ENCODE assay signal across 10 cellular contexts in the genomic region with DNA sequence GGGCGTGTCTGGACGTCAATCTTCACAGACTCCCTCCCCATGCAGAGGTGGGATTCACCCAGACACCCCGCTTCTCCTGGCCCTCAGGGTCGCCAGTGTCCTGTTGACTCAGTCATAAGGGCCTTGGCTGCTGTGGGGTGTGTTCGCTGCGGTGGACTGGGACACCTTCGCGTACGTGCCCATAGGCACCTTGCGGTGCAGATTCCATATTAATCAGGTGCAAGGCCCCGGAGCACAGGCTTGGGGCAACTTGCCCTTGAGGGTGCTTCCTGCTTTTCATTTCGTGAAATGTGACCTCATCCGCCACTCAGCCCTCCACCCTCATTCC. TPM values are rescaled to one million over a fixed set of nuclear protein-coding genes. Genes with fewer than 3 reads are reported as not detected.
DNase-seq lines count a peak whose midpoint lies in the region; ATAC-seq and TF ChIP-seq lines count a peak whose summit lies in the region.
"Had no signal": no experiment of that assay in that cellular context is flagged by ENCODE, and none has a peak within 500 bp of the region (broad histone marks: within the 10 kb centered on the region; RNA-seq: fewer than 3 reads in every experiment).

No MANE protein-coding gene starts in this region.

- H3K27me3 Mint-ChIP-seq in stimulated activated naive CD8-positive, alpha-beta T cell treated with anti-CD3 and anti-CD28 coated beads, Interleukin-15, Interleukin-2, amounts not matched to agents 100 ng/mL and 50 ng/mL, for 24 hours: peaks cover 54% of the 10 kb centered on the region
- peaks cover 49% of the 10 kb centered on the region for H3K27me3 Mint-ChIP-seq in endodermal cell (ENCODE audit: insufficient read depth)
- peaks cover 41 to 55% (median 49%) of the 10 kb centered on the region in 5 donors for H3K27me3 Mint-ChIP-seq in naive thymus-derived CD4-positive, alpha-beta T cell
- H3K27me3 Mint-ChIP-seq in activated CD4-positive, alpha-beta T cell treated with anti-CD3 and anti-CD28 coated beads, Interleukin-2, amount 10 ng/mL, durations not matched to agents 7 days and 5 days: peaks cover 44% of the 10 kb centered on the region

- no peaks in the 10 kb centered on the region for H3K36me3 ChIP-seq in endodermal cell (ENCODE audit: control insufficient read depth, insufficient read depth, low read length)
- no peaks in the 10 kb centered on the region for H3K36me3 ChIP-seq in naive thymus-derived CD4-positive, alpha-beta T cell (ENCODE audit: control insufficient read depth in 2 of 3, insufficient read depth in 3 of 3, low read length in 3 of 3)

- 62 to 77% methylated on average over 6 to 13 of the region's 13 CpGs for WGBS in endodermal cell (ENCODE audit: insufficient coverage in 1 of 2, insufficient read length in 1 of 2), 2 experiments

- no peak for DNase-seq in stimulated activated naive CD8-positive, alpha-beta T cell treated with anti-CD3 and anti-CD28 coated beads, Interleukin-15, Interleukin-2, amounts not matched to agents 100 U/mL and 50 U/mL, for 24 hours
- DNase-seq in endodermal cell: no peak
- DNase-seq in naive thymus-derived CD4-positive, alpha-beta T cell: no peak
- DNase-seq in superior temporal gyrus (ENCODE audit: extremely low spot score): no peak
- no peak for DNase-seq in CD1c-positive myeloid dendritic cell (ENCODE audit: extremely low spot score)
- DNase-seq in activated CD4-positive, alpha-beta T cell treated with anti-CD3 and anti-CD28 coated beads, Interleukin-2, amount 10 ng/mL, durations not matched to agents 7 days and 5 days: no peak
- DNase-seq: stimulated activated CD4-positive, alpha-beta T cell treated with anti-CD3 and anti-CD28 coated beads, Interleukin-4, amount 100 ng/mL, for 24 hours had no signal

- ATAC-seq in stimulated activated naive CD8-positive, alpha-beta T cell treated with anti-CD3 and anti-CD28 coated beads, Interleukin-15, Interleukin-2, amounts not matched to agents 100 U/mL and 50 U/mL, for 24 hours: no peak
- ATAC-seq in naive thymus-derived CD4-positive, alpha-beta T cell: no peak
- no peak for ATAC-seq in GM18858 (IDR thresholded peaks at IDR 0.05; ENCODE audit: unreplicated experiment)

- no peak overlapping the region for H3K9ac ChIP-seq in endodermal cell (ENCODE audit: extremely low read depth, low read length, poor library complexity, severe bottlenecking)

- H3K9me3 Mint-ChIP-seq in stimulated activated naive CD8-positive, alpha-beta T cell treated with anti-CD3 and anti-CD28 coated beads, Interleukin-15, Interleukin-2, amounts not matched to agents 100 ng/mL and 50 ng/mL, for 24 hours: no peaks in the 10 kb centered on the region
- no peaks in the 10 kb centered on the region for H3K9me3 Mint-ChIP-seq in endodermal cell
- no peaks in the 10 kb centered on the region for H3K9me3 Mint-ChIP-seq in naive thymus-derived CD4-positive, alpha-beta T cell
- no peaks in the 10 kb centered on the region for H3K9me3 Mint-ChIP-seq in activated CD4-positive, alpha-beta T cell treated with anti-CD3 and anti-CD28 coated beads, Interleukin-2, amount 10 ng/mL, durations not matched to agents 7 days and 5 days

- no peak for TF ChIP-seq CTCF in endodermal cell (conservative IDR thresholded peaks at IDR 0.05)

- no peak overlapping the region for H3K27ac ChIP-seq in endodermal cell (ENCODE audit: low read depth, low read length)
- no peak overlapping the region for H3K27ac ChIP-seq in naive thymus-derived CD4-positive, alpha-beta T cell (ENCODE audit: low read depth, low read length)

- peak overlapping the region; percentile 68 for H3K4me3 ChIP-seq in endodermal cell (ENCODE audit: low read length)
- no peak overlapping the region for H3K4me3 ChIP-seq in naive thymus-derived CD4-positive, alpha-beta T cell (ENCODE audit: low read length)

- H3K4me3 Mint-ChIP-seq in stimulated activated naive CD8-positive, alpha-beta T cell treated with anti-CD3 and anti-CD28 coated beads, Interleukin-15, Interleukin-2, amounts not matched to agents 100 ng/mL and 50 ng/mL, for 24 hours: peak overlapping the region; percentile 39
- peak overlapping the region; percentile 65 for H3K4me3 Mint-ChIP-seq in endodermal cell
- H3K4me3 Mint-ChIP-seq in naive thymus-derived CD4-positive, alpha-beta T cell: peak overlapping the region in 8 of 10 donors; percentile 8 to 83 (median 53)
- H3K4me3 Mint-ChIP-seq in activated CD4-positive, alpha-beta T cell treated with anti-CD3 and anti-CD28 coated beads, Interleukin-2, amount 10 ng/mL, durations not matched to agents 7 days and 5 days: no peak overlapping the region

- H3K27ac Mint-ChIP-seq in stimulated activated naive CD8-positive, alpha-beta T cell treated with anti-CD3 and anti-CD28 coated beads, Interleukin-15, Interleukin-2, amounts not matched to agents 100 ng/mL and 50 ng/mL, for 24 hours: no peak overlapping the region
- H3K27ac Mint-ChIP-seq in endodermal cell: no peak overlapping the region
- no peak overlapping the region for H3K27ac Mint-ChIP-seq in naive thymus-derived CD4-positive, alpha-beta T cell
- no peak overlapping the region for H3K27ac Mint-ChIP-seq in activated CD4-positive, alpha-beta T cell treated with anti-CD3 and anti-CD28 coated beads, Interleukin-2, amount 10 ng/mL, durations not matched to agents 7 days and 5 days

- H3K4me1 Mint-ChIP-seq in stimulated activated naive CD8-positive, alpha-beta T cell treated with anti-CD3 and anti-CD28 coated beads, Interleukin-15, Interleukin-2, amounts not matched to agents 100 ng/mL and 50 ng/mL, for 24 hours (ENCODE audit: low read depth): peaks cover 9% of the 10 kb centered on the region
- H3K4me1 Mint-ChIP-seq in endodermal cell: peaks cover 3% of the 10 kb centered on the region
- H3K4me1 Mint-ChIP-seq in naive thymus-derived CD4-positive, alpha-beta T cell: peaks cover 7 to 15% (median 14%) of the 10 kb centered on the region in 7 donors
- H3K4me1 Mint-ChIP-seq in activated CD4-positive, alpha-beta T cell treated with anti-CD3 and anti-CD28 coated beads, Interleukin-2, amount 10 ng/mL, durations not matched to agents 7 days and 5 days: peaks cover 5% of the 10 kb centered on the region

- intact Hi-C loops in naive thymus-derived CD4-positive, alpha-beta T cell (cut with micrococcal nuclease): no loop called here

- H3K27me3 ChIP-seq in endodermal cell (ENCODE audit: control insufficient read depth, insufficient read depth, low read length, poor library complexity, severe bottlenecking): peaks cover 49% of the 10 kb centered on the region
- H3K27me3 ChIP-seq in naive thymus-derived CD4-positive, alpha-beta T cell (ENCODE audit: control insufficient read depth in 2 of 2, insufficient read depth in 2 of 2, low read length in 2 of 2): no peaks in the 10 kb centered on the region

- CTCF ChIA-PET in naive thymus-derived CD4-positive, alpha-beta T cell (lab: Charles Lee): no interaction called here
- CTCF ChIA-PET in activated CD4-positive, alpha-beta T cell treated with anti-CD3 and anti-CD28 coated beads, Interleukin-2, amount 10 ng/mL, durations not matched to agents 7 days and 5 days (lab: Charles Lee): no interaction called here

- POLR2A ChIA-PET in naive thymus-derived CD4-positive, alpha-beta T cell (lab: Charles Lee): no interaction called here
- POLR2A ChIA-PET in activated CD4-positive, alpha-beta T cell treated with anti-CD3 and anti-CD28 coated beads, Interleukin-2, amount 10 ng/mL, durations not matched to agents 7 days and 5 days (lab: Charles Lee): no interaction called here

- H3K9me3 ChIP-seq in endodermal cell (ENCODE audit: control insufficient read depth, low read length): no peaks in the 10 kb centered on the region
- H3K9me3 ChIP-seq in naive thymus-derived CD4-positive, alpha-beta T cell (ENCODE audit: control insufficient read depth in 2 of 3, low read length in 3 of 3): no peaks in the 10 kb centered on the region

- H3K4me1 ChIP-seq in endodermal cell (ENCODE audit: control insufficient read depth, insufficient read depth, low read length): peaks cover 3% of the 10 kb centered on the region
- no peaks in the 10 kb centered on the region for H3K4me1 ChIP-seq in naive thymus-derived CD4-positive, alpha-beta T cell (ENCODE audit: control insufficient read depth in 2 of 2, insufficient read depth in 2 of 2, low read length in 2 of 2)

- H3K36me3 Mint-ChIP-seq in stimulated activated naive CD8-positive, alpha-beta T cell treated with anti-CD3 and anti-CD28 coated beads, Interleukin-15, Interleukin-2, amounts not matched to agents 100 ng/mL and 50 ng/mL, for 24 hours (ENCODE audit: low read depth): no peaks in the 10 kb centered on the region
- H3K36me3 Mint-ChIP-seq in endodermal cell (ENCODE audit: low read depth): no peaks in the 10 kb centered on the region
- no peaks in the 10 kb centered on the region for H3K36me3 Mint-ChIP-seq in naive thymus-derived CD4-positive, alpha-beta T cell
- H3K36me3 Mint-ChIP-seq in activated CD4-positive, alpha-beta T cell treated with anti-CD3 and anti-CD28 coated beads, Interleukin-2, amount 10 ng/mL, durations not matched to agents 7 days and 5 days (ENCODE audit: low read depth): no peaks in the 10 kb centered on the region

RNA-seq across cellular contexts. Expression of a gene that starts 0.4 kb away (rescaled TPM):
- total RNA-seq in endodermal cell: under 1 TPM in 1 of 2 donors, not detected in 1; 0.09 TPM
- polyA plus RNA-seq in endodermal cell (2013, experiment 1 of 2): 0.43 TPM
- 0.29 TPM for polyA plus RNA-seq in endodermal cell (2013, experiment 2 of 2)
- not detected for total RNA-seq in naive thymus-derived CD4-positive, alpha-beta T cell
- not detected for polyA plus RNA-seq in naive thymus-derived CD4-positive, alpha-beta T cell
- not detected for total RNA-seq in activated CD4-positive, alpha-beta T cell treated with anti-CD3 and anti-CD28 coated beads, Interleukin-2, amount 10 ng/mL, durations not matched to agents 7 days and 5 days
- total RNA-seq: lung microvascular endothelial cell had no signal
